8 cellular contexts compared by ENCODE assay signal in the genomic region with DNA sequence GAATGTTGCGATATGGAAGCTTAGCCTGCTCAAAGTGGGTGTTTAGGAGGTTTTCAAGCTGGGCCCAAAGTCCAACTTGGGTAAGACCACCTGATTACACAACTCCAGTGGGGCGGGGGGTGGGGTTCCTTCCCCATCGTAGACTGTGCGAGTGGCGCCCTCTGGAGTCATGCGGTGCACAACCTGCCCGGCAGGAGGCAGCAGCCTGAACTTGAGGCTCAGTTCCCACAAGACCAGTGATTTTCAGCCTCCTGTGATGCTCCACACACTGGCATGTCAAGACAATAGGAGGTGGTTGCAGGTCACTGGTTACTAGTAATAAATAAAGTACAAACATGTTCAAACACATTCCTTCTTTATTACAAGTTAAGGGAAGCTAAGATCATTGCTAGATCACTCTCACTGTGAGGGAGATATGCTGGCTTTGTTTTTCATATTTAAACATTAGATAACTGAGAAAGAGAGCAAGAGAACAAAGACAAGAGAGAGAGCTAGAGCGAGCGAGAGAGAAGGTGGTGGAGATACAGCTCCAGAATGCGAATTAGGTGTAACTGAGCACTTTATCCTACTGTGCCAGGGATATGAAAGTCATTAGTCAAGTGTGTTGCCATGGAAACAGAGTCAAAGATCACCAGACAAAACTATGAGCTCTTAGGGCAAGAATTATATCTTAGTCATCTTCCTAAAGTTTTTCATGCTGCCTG.
DNase-seq lines count a peak whose midpoint lies in the region; ATAC-seq, FAIRE-seq and TF ChIP-seq lines count a peak whose summit lies in the region.

No MANE protein-coding gene starts in this region.

- H3K9ac ChIP-seq in GM12878 (ENCODE audit: control insufficient read depth, insufficient read depth, low read length), result no peak overlapping the region

- peaks cover 42% of the 10 kb centered on the region for H3K4me1 Mint-ChIP-seq in nephron progenitor cell

- peaks cover 4% of the 10 kb centered on the region for H3K9me3 Mint-ChIP-seq in nephron progenitor cell

- H3K36me3 ChIP-seq in GM12878 (ENCODE audit: control insufficient read depth in 2 of 2, insufficient read depth in 2 of 2, low read length in 1 of 2), result no peaks in the 10 kb centered on the region

- peak overlapping the region; percentile 13 for H3K27ac Mint-ChIP-seq in nephron progenitor cell

- RAD21 ChIA-PET in GM12878 (lab: Charles Lee; ENCODE audit: unreplicated experiment), result interaction anchor here (1.1 kb wide), 1 partner anchor 50 kb away, joined by 3 read pairs; no protein-coding TSS in a partner anchor

- H3K27ac ChIP-seq in GM12878 (ENCODE audit: control insufficient read depth, insufficient read depth), result no peak overlapping the region

- no peak for TF ChIP-seq POLR2A in GM12878 (IDR thresholded peaks at IDR 0.05; ENCODE audit: low read depth, low read length)

- TF ChIP-seq EP300 in GM12878 (IDR thresholded peaks at IDR 0.05; ENCODE audit: borderline replicate concordance in 1 of 2, control insufficient read depth in 1 of 2, low read depth in 2 of 2, low read length in 2 of 2), result no peak

- TF ChIP-seq CTCF in GM12864 (IDR thresholded peaks at IDR 0.05; ENCODE audit: low read depth, low read length, missing control alignments) (peak; percentile 54), GM12878 (IDR thresholded peaks at IDR 0.05 in 2 of 3, conservative IDR thresholded peaks at IDR 0.05 in 1 of 3; ENCODE audit: control insufficient read depth in 2 of 3, extremely low read depth in 1 of 3, insufficient read depth in 1 of 3, low read depth in 3 of 3, low read length in 3 of 3) (peak; percentile 27 to 57 (median 53)), nephron progenitor cell (IDR thresholded peaks at IDR 0.05) (peak; percentile 14)

- H3K27me3 ChIP-seq in GM12878 (replicated peaks in 1 of 2; ENCODE audit: control insufficient read depth in 2 of 2, insufficient read depth in 2 of 2, low read length in 1 of 2), result no peaks in the 10 kb centered on the region

- in situ Hi-C loops in GM12878 (cut with MboI), result no loop called here

- FAIRE-seq in GM12878 (lab: Jason Lieb, UNC), result no peak

- CTCF ChIA-PET in GM12878 (lab: Yijun Ruan, JAX), result interaction anchor here (0.6 to 2.6 kb wide), 9 partner anchors 17 to 625 kb away, joined by 3 to 10 read pairs (median 4); no protein-coding TSS in a partner anchor

- no TSS peak for BruUV-seq in GM12878 (replicated peaks; lab: Mats Ljungman, UMichigan)

- 18% methylated on average over 10 of the region's 10 CpGs for WGBS in GM12878 (ENCODE audit: insufficient coverage, insufficient replicate concordance, low lambda C conversion rate, missing lambda C conversion rate)

- SMC1A ChIA-PET in GM12878 (lab: Charles Lee; ENCODE audit: uncharacterized antibody, unreplicated experiment), result interaction anchor here (0.9 to 1.5 kb wide), 3 partner anchors 50 to 472 kb away, joined by 3 read pairs; no protein-coding TSS in a partner anchor

- no peaks in the 10 kb centered on the region for H3K9me3 ChIP-seq in GM12878 (replicated peaks; ENCODE audit: control insufficient read depth, insufficient read depth, low read length)

- H3K4me3 Mint-ChIP-seq in nephron progenitor cell, result no peak overlapping the region

- H3K79me2 ChIP-seq in GM12878 (ENCODE audit: control insufficient read depth, insufficient read depth, low read length), result no peaks in the 10 kb centered on the region

- POLR2A ChIA-PET in GM12878 (lab: Charles Lee), result no interaction called here

- intact Hi-C loops in GM12878 (cut with micrococcal nuclease; ENCODE audit: unreplicated experiment), result no loop called here

- no peak overlapping the region for H3K4me2 ChIP-seq in GM12878 (ENCODE audit: control insufficient read depth, insufficient read depth)

- H3K36me3 Mint-ChIP-seq in nephron progenitor cell (ENCODE audit: low read depth), result no peaks in the 10 kb centered on the region

- no peak for DNase-seq in GM12864 (ENCODE audit: low read depth)
- peak; percentile 82 for DNase-seq in HPDE6-E6E7 (ENCODE audit: extremely low spot score)
- no peak for DNase-seq in GM12878 (ENCODE audit: low read depth, low spot score)
- DNase-seq in nephron progenitor cell, result peak; percentile 30
- DNase-seq in activated CD8-positive, alpha-beta memory T cell treated with anti-CD3 and anti-CD28 coated beads, Interleukin-2, amount 50 U/mL, for 48 hours, result no peak
- DNase-seq in anterior cingulate cortex (lab: John Stamatoyannopoulos, UW), result no peak
- no peak for DNase-seq in C1 segment of cervical spinal cord (lab: John Stamatoyannopoulos, UW)

- no peaks in the 10 kb centered on the region for H3K4me1 ChIP-seq in GM12878 (ENCODE audit: control insufficient read depth, insufficient read depth, low read length)

- peak; percentile 47; the same call in 1 of the 2 replicates for TF ChIP-seq RAD21 in GM12878 (IDR thresholded peaks at IDR 0.05; ENCODE audit: insufficient read depth, low read depth, low read length)

- ATAC-seq in GM12878 (peak; percentile 64; the same call in 2 of the 3 replicates), HG03095 (IDR thresholded peaks at IDR 0.05; ENCODE audit: unreplicated experiment) (no peak)

- H4K20me1 ChIP-seq in GM12878 (ENCODE audit: control insufficient read depth, insufficient read depth), result no peaks in the 10 kb centered on the region

- peaks cover 3% of the 10 kb centered on the region for H3K27me3 Mint-ChIP-seq in nephron progenitor cell (ENCODE audit: low read depth, poor library complexity)

- H3K4me3 ChIP-seq in GM12864 (ENCODE audit: low read depth, low read length), result no peak overlapping the region
- H3K4me3 ChIP-seq in GM12878, result no peak overlapping the region

- H2AFZ ChIP-seq in GM12878 (ENCODE audit: control insufficient read depth, low read depth, low read length), result no peak overlapping the region

TF ChIP-seq in GM12878, 131 proteins besides CTCF, POLR2A, EP300 and RAD21:
- TF ChIP-seq BMI1 (IDR thresholded peaks at IDR 0.05; ENCODE audit: borderline replicate concordance) (peak; percentile 48; the same call in 1 of the 2 replicates), POLR2AphosphoS2 (IDR thresholded peaks at IDR 0.05; ENCODE audit: low read depth, low read length) (no peak), POU2F2 (IDR thresholded peaks at IDR 0.05; ENCODE audit: borderline replicate concordance, low read depth, low read length) (no peak)

Comparison
In these comparisons a context has a peak if more than half of its experiments do, and no peak if none do; other contexts are left out.
1. DNase-seq: peak in HPDE6-E6E7 (single experiment) and nephron progenitor cell (single experiment); none in GM12864 (single experiment), GM12878 (single experiment), activated CD8-positive, alpha-beta memory T cell treated with anti-CD3 and anti-CD28 coated beads, Interleukin-2, amount 50 U/mL, for 48 hours (single experiment), anterior cingulate cortex (0 of 58) and C1 segment of cervical spinal cord (0 of 14).
2. Peak in every context shown above with its lines, with median percentiles within 50 percentile points of each other: CTCF ChIP-seq.